In genomic region chr12:52903285-52903854, GRCh38 we compare ENCODE assay signal across 8 cellular contexts. TPM values are rescaled to one million over a fixed set of nuclear protein-coding genes. Genes with fewer than 3 reads are reported as not detected.
DNase-seq lines count a peak whose midpoint lies in the region; ATAC-seq and TF ChIP-seq lines count a peak whose summit lies in the region.

No MANE protein-coding gene starts in this region.

- H4K8ac ChIP-seq in IMR-90 (ENCODE audit: low read depth in 2 of 2, low read length in 2 of 2): peak overlapping the region; percentile 78 to 97

- H3K9me1 ChIP-seq in IMR-90 (ENCODE audit: insufficient read depth, low read length): peaks cover 7% of the 10 kb centered on the region

- peaks cover 33% of the 10 kb centered on the region for H3K27me3 Mint-ChIP-seq in brain

- H3K27ac Mint-ChIP-seq in brain: peak overlapping the region in 2 of 5 experiments; percentile 59 to 89

- intact Hi-C loops in IMR-90 (cut with micrococcal nuclease) (no loop called here), sigmoid colon (cut with DNase I) (loop anchor here (5.0 kb wide), 1 partner anchor 951 kb away; the partner anchor contains the start of gene ACVR1B)

- peaks cover 35% of the 10 kb centered on the region for H3K4me1 Mint-ChIP-seq in brain

- no peak overlapping the region for H3K23ac ChIP-seq in IMR-90 (ENCODE audit: low read depth, low read length)

- peak overlapping the region; percentile 75 for H3K9ac ChIP-seq in IMR-90 (ENCODE audit: low read depth, low read length)
- H3K9ac ChIP-seq in iPS-15b (ENCODE audit: low read depth, low read length): peak overlapping the region; percentile 70

- H3K14ac ChIP-seq in IMR-90 (replicated peaks; ENCODE audit: low read depth, low read length): no peak overlapping the region

- TF ChIP-seq CTCF in IMR-90 (conservative IDR thresholded peaks at IDR 0.05; ENCODE audit: low read depth, low read length) (no peak), brain (conservative IDR thresholded peaks at IDR 0.05) (no peak), sigmoid colon (IDR thresholded peaks at IDR 0.05) (no peak)

- peak in 1 of 4 donors; percentile 12 for TF ChIP-seq EP300 in sigmoid colon (IDR thresholded peaks at IDR 0.05)

- dilution Hi-C loops in IMR-90 (cut with HindIII; ENCODE audit: low sequenced_read_pairs, unreplicated experiment): no loop called here

- H2BK15ac ChIP-seq in IMR-90 (ENCODE audit: low read depth, low read length): no peak overlapping the region

- H3K18ac ChIP-seq in IMR-90 (ENCODE audit: low read depth, low read length): peak overlapping the region; percentile 56; the same call in 1 of the 2 replicates

- TF ChIP-seq POLR2A in IMR-90 (IDR thresholded peaks at IDR 0.05; ENCODE audit: low read depth, low read length) (no peak), sigmoid colon (IDR thresholded peaks at IDR 0.05) (no peak)

- 32% methylated on average over 11 of the region's 34 CpGs; no CpG with 5 or more reads in 1 of the 2 experiments for WGBS in IMR-90 (ENCODE audit: extremely low coverage in 2 of 2, insufficient read length in 1 of 2), 2 experiments
- 2 to 4% methylated on average over 34 of the region's 34 CpGs for WGBS in sigmoid colon, 2 donors

- H3K36me3 Mint-ChIP-seq in brain: no peaks in the 10 kb centered on the region

- H3K27ac ChIP-seq in IMR-90 (ENCODE audit: insufficient read depth, low read length) (peak overlapping the region; percentile 61), sigmoid colon (peak overlapping the region; percentile 81 to 92 (median 84))

- ATAC-seq in IMR-90 (ENCODE audit: low read depth) (peak; percentile 70), GM21526 (IDR thresholded peaks at IDR 0.05; ENCODE audit: low FRiP score, unreplicated experiment) (no peak), HG02588 (IDR thresholded peaks at IDR 0.05; ENCODE audit: unreplicated experiment) (no peak)

- H3K4me3 ChIP-seq in IMR-90 (ENCODE audit: insufficient read depth, low read depth, low read length): peak overlapping the region; percentile 34
- H3K4me3 ChIP-seq in iPS-15b (ENCODE audit: low read depth, low read length): peak overlapping the region; percentile 76
- H3K4me3 ChIP-seq in sigmoid colon: peak overlapping the region; percentile 43 to 63 (median 54)

- H3K4me3 Mint-ChIP-seq in brain: peak overlapping the region in 3 of 5 experiments; percentile 30 to 73 (median 58)

- H3K9me3 ChIP-seq in IMR-90 (ENCODE audit: control insufficient read depth, insufficient read depth, low read length) (no peaks in the 10 kb centered on the region), iPS-15b (ENCODE audit: control insufficient read depth, insufficient read depth, low read length) (no peaks in the 10 kb centered on the region), sigmoid colon (no peaks in the 10 kb centered on the region)

- peak overlapping the region; percentile 45; the same call in 1 of the 2 replicates for H3K4ac ChIP-seq in IMR-90 (ENCODE audit: low read depth, low read length)

- CTCF ChIA-PET in IMR-90 (lab: Yijun Ruan, JAX): no interaction called here

- peak overlapping the region; percentile 35; the same call in 1 of the 2 replicates for H2BK120ac ChIP-seq in IMR-90 (ENCODE audit: low read depth, low read length)

- no peak overlapping the region; the same call in 1 of the 2 replicates for H4K91ac ChIP-seq in IMR-90 (ENCODE audit: insufficient read depth, low read depth, low read length)

- H3K9me3 Mint-ChIP-seq in brain: peaks cover 0 to 3% (median 0%) of the 10 kb centered on the region in 5 experiments

- peak overlapping the region; percentile 71 for H3K4me2 ChIP-seq in IMR-90 (ENCODE audit: low read depth, low read length)

- DNase-seq in GM03348 (ENCODE audit: low spot score) (peak; percentile 92), IMR-90 (peak; percentile 53), T-helper 2 cell (peak in 4 of 5 experiments; percentile 22 to 41 (median 34)), sigmoid colon (peak; percentile 90)

- H2AK5ac ChIP-seq in IMR-90 (ENCODE audit: low read depth, low read length): no peak overlapping the region

- H3K27me3 ChIP-seq in IMR-90 (ENCODE audit: control insufficient read depth, insufficient read depth, low read length) (no peaks in the 10 kb centered on the region), iPS-15b (ENCODE audit: control insufficient read depth, insufficient read depth, low read length) (no peaks in the 10 kb centered on the region), sigmoid colon (no peaks in the 10 kb centered on the region)

- no peak overlapping the region for H3K56ac ChIP-seq in IMR-90 (ENCODE audit: extremely low read depth, insufficient read depth, low read length)

- no peak overlapping the region for H2AK9ac ChIP-seq in IMR-90 (replicated peaks; ENCODE audit: low read depth, low read length, poor library complexity)

- BruUV-seq in IMR-90 (replicated peaks; lab: Mats Ljungman, UMichigan): no TSS peak

- in situ Hi-C loops in IMR-90 (cut with MboI; ENCODE audit: low sequenced_read_pairs): no loop called here

- peaks cover 15% of the 10 kb centered on the region for H3K4me1 ChIP-seq in IMR-90 (ENCODE audit: control insufficient read depth, insufficient read depth, low read length)
- peaks cover 8% of the 10 kb centered on the region for H3K4me1 ChIP-seq in iPS-15b (ENCODE audit: control insufficient read depth, insufficient read depth, low read length)
- peaks cover 5 to 36% (median 23%) of the 10 kb centered on the region in 4 donors for H3K4me1 ChIP-seq in sigmoid colon

- H2BK20ac ChIP-seq in IMR-90 (ENCODE audit: low read depth, low read length): no peak overlapping the region

- peak overlapping the region; percentile 69 for H2AFZ ChIP-seq in IMR-90 (replicated peaks; ENCODE audit: low read length, poor library complexity)

- H3K79me1 ChIP-seq in IMR-90 (ENCODE audit: low read depth in 1 of 2, low read length in 2 of 2): no peaks in the 10 kb centered on the region; a peak in 1 of 4 replicates

- peaks cover 5% of the 10 kb centered on the region for H3K36me3 ChIP-seq in IMR-90 (ENCODE audit: control insufficient read depth, insufficient read depth, low read length)
- H3K36me3 ChIP-seq in iPS-15b (ENCODE audit: control insufficient read depth, insufficient read depth, low read length): peaks cover 37% of the 10 kb centered on the region
- peaks cover 0 to 27% (median 0%) of the 10 kb centered on the region in 4 donors for H3K36me3 ChIP-seq in sigmoid colon

- peak overlapping the region; percentile 99 for H4K5ac ChIP-seq in IMR-90 (ENCODE audit: low read depth, low read length)

- TF ChIP-seq RAD21 in IMR-90 (IDR thresholded peaks at IDR 0.05; ENCODE audit: low read length): no peak

- H2BK5ac ChIP-seq in IMR-90 (ENCODE audit: low read depth, low read length, poor library complexity, severe bottlenecking): no peak overlapping the region

- POLR2A ChIA-PET in IMR-90 (lab: Charles Lee; ENCODE audit: unreplicated experiment): no interaction called here

- H4K20me1 ChIP-seq in IMR-90 (ENCODE audit: insufficient read depth, low read length): no peaks in the 10 kb centered on the region

TF ChIP-seq in IMR-90, 13 proteins besides CTCF, POLR2A, EP300 and RAD21:
- no peak for TF ChIP-seq MAZ (IDR thresholded peaks at IDR 0.05; ENCODE audit: borderline replicate concordance, low read depth, low read length)
- TF ChIP-seq ELK1 (IDR thresholded peaks at IDR 0.05; ENCODE audit: borderline replicate concordance, low read depth, low read length): no peak
- no peak for TF ChIP-seq RCOR1 (IDR thresholded peaks at IDR 0.05; ENCODE audit: insufficient replicate concordance, low read length)
- no peak for TF ChIP-seq MAFK (IDR thresholded peaks at IDR 0.05; ENCODE audit: low read depth, low read length)
- TF ChIP-seq SMC3 (IDR thresholded peaks at IDR 0.05; ENCODE audit: low read depth, low read length): no peak
- TF ChIP-seq CEBPB (IDR thresholded peaks at IDR 0.05; ENCODE audit: low read depth, low read length): no peak
TF ChIP-seq in IMR-90: peak in this region for 0.

RNA-seq across cellular contexts. Expression of gene KRT8, which starts 1.5 kb away (rescaled TPM):
- total RNA-seq in IMR-90 (2012; rRNA removed) (10.9 and 14.2 TPM in 2 replicates), sigmoid colon (10 to 100 TPM; 20.6 to 63.1 (median 35.5) TPM)
- polyA plus RNA-seq in IMR-90 (2012; rRNA removed) (38.6 and 39.3 TPM in 2 replicates), brain (ENCODE audit: insufficient read depth, low read depth, low replicate concordance) (582 TPM), sigmoid colon (1,000 to 10,000 TPM; 3,181 to 3,526 (median 3,402) TPM)
- polyA plus RNA-seq in IMR-90 (2012; cell fraction: cytosol; rRNA removed): 30.9 and 49.3 TPM in 2 replicates
- 26.9 and 31.3 TPM in 2 replicates for polyA plus RNA-seq in IMR-90 (2012; cell fraction: nucleus; rRNA removed; ENCODE audit: low replicate concordance)

RNA-seq across cellular contexts. Expression of gene KRT18, which starts 45.5 kb away (rescaled TPM):
- total RNA-seq in IMR-90 (2012; rRNA removed) (465 and 488 TPM in 2 replicates), sigmoid colon (1 to 10 TPM; 1.5 to 3.9 (median 2.5) TPM)
- polyA plus RNA-seq in IMR-90 (2012; rRNA removed) (272 and 287 TPM in 2 replicates), brain (ENCODE audit: insufficient read depth, low read depth, low replicate concordance) (252 TPM), sigmoid colon (100 to 1,000 TPM; 596 to 847 (median 800) TPM)
- 215 and 331 TPM in 2 replicates for polyA plus RNA-seq in IMR-90 (2012; cell fraction: cytosol; rRNA removed)
- 179 and 252 TPM in 2 replicates for polyA plus RNA-seq in IMR-90 (2012; cell fraction: nucleus; rRNA removed; ENCODE audit: low replicate concordance)

RNA-seq across cellular contexts. Expression of gene KRT78, which starts 54.6 kb away (rescaled TPM):
- total RNA-seq in IMR-90 (2012; rRNA removed) (not detected in 2 replicates), sigmoid colon (not detected)
- polyA plus RNA-seq in IMR-90 (2012; rRNA removed) (not detected in 2 replicates), brain (ENCODE audit: insufficient read depth, low read depth, low replicate concordance) (not detected), sigmoid colon (1 to 10 TPM in 1 of 3 donors, under 1 TPM in 1, not detected in 1; 0.20 to 5.4 TPM)
- polyA plus RNA-seq in IMR-90 (2012; cell fraction: cytosol; rRNA removed): not detected in 2 replicates
- polyA plus RNA-seq in IMR-90 (2012; cell fraction: nucleus; rRNA removed; ENCODE audit: low replicate concordance): not detected in 2 replicates

Comparison
In these comparisons a context has a peak if more than half of its experiments do, and no peak if none do; other contexts are left out.
1. DNase-seq: peak in every context shown above with its lines; median percentile 92 in GM03348; 90 in sigmoid colon; 53 in IMR-90; 34 in T-helper 2 cell.
2. RNA of gene KRT8, which starts 1.5 kb away (polyA plus RNA-seq): 3,181 to 3,526 TPM in sigmoid colon and 582 TPM in brain (single experiment); 26.9 to 49.3 TPM in IMR-90; every median in the first group is over 10 times any median in the second.
3. Peak in every context shown above with its lines, with median percentiles within 50 percentile points of each other: H3K4me3 ChIP-seq.